ENCODE assay signal across 17 cellular contexts in the genomic region with DNA sequence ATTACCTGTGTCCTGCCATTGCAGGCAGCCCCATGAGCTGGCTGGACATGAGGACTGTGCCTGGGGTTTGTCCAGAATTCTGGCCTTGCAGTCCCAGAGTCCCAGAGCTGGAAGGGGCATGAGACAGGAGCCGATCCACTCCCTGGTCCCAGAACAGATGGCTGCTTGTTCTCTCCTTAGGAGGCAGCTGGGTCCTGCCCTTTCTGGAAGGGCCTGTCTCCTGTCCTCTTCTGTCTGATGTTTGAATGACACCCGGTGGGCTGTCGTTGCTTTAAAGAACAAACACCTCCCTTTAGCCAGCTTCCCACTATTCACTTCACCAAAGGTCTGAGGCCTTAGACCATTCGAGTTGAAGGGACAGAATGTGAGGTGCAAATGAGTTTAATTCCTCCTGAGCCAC.
"Had no signal": no experiment of that assay in that cellular context is flagged by ENCODE, and none has a peak within 500 bp of the region (broad histone marks: within the 10 kb centered on the region; RNA-seq: fewer than 3 reads in every experiment).

No MANE protein-coding gene starts in this region.

- H3K4me1 ChIP-seq: gastrocnemius medialis, psoas muscle had no signal

- H3K4me3 ChIP-seq: colonic mucosa, gastrocnemius medialis, heart left ventricle, left ventricle myocardium inferior, psoas muscle, skin epidermis, transverse colon, vagina had no signal

- DNase-seq: activated CD4-positive, alpha-beta T cell treated with anti-CD3 and anti-CD28 coated beads, Interleukin-2, amount 50 U/mL, for 48 hours; activated CD4-positive, CD25-positive, alpha-beta regulatory T cell treated with anti-CD3 and anti-CD28 coated beads, Interleukin-2, amount 50 U/mL, for 72 hours; activated gamma-delta T cell treated with Interleukin-2 at 50 U/mL for 16 hours; activated T-cell treated with anti-CD3 and anti-CD28 coated beads for 4 hours; colonic mucosa; gastrocnemius medialis; heart left ventricle; kidney glomerular epithelial cell; left ventricle myocardium inferior; mammary epithelial cell; psoas muscle; right cardiac atrium; T-helper 1 cell; transverse colon had no signal

- FAIRE-seq: endometrium had no signal

- H3K27ac ChIP-seq: colonic mucosa, gastrocnemius medialis, heart left ventricle, left ventricle myocardium inferior, psoas muscle, skin epidermis, transverse colon, vagina had no signal

- ATAC-seq: gastrocnemius medialis, heart left ventricle, psoas muscle, right cardiac atrium had no signal

- H3K27me3 ChIP-seq: colonic mucosa, vagina had no signal

- H3K9me3 ChIP-seq: colonic mucosa, gastrocnemius medialis, heart left ventricle, left ventricle myocardium inferior, psoas muscle, transverse colon, vagina had no signal

- H3K36me3 ChIP-seq: colonic mucosa, gastrocnemius medialis, heart left ventricle, left ventricle myocardium inferior, transverse colon, vagina had no signal
